1 cellular context compared by ENCODE assay signal in genomic region chr6:148700047-148700712, GRCh38.
TF ChIP-seq lines count a peak whose summit lies in the region.

No MANE protein-coding gene starts in this region.

TF ChIP-seq in GM23338, 12 proteins besides CTCF, POLR2A, EP300 and RAD21 (continued from another document):
- TF ChIP-seq ZNF462 (CRISPR knock-in tag; IDR thresholded peaks at IDR 0.05) (no peak), NANOG (IDR thresholded peaks at IDR 0.05; ENCODE audit: borderline replicate concordance) (no peak)
